Comparison of ENCODE assay signal across 28 cellular contexts in the genomic region with DNA sequence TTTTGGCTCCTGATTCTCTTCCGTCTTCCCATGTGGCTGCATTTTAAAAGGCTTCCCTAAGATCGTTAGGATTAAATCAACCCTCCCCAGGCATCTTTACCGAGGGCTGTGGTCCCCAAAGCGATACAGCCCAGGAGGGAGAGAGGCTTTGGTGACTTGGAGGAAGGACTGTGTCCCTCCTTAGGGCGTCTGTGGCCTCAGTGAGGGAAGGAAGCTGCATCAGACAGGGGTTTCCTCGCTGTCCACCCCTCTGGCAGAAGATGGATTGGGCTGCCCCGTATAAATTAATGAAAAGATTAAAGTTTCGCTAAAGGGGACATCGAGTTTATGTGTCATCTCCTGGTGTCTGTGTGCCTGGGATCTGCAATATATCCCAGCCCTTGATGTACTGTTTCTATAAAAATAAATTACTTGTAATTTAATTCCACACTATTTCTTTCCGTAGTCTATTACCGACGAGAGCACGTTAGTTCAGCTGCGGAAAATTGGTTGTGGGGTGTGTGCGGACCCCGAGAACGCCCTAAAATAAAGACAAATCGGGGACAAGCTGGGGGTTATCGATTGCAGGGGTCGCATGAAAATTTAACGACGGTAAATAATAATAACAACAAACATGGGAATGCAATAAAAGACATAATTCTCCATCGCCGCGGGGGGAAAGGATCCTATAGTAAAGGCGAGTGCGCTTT. TPM values are rescaled to one million over a fixed set of nuclear protein-coding genes. Genes with fewer than 3 reads are reported as not detected.
DNase-seq lines count a peak whose midpoint lies in the region; ATAC-seq and TF ChIP-seq lines count a peak whose summit lies in the region.
"Had no signal": no experiment of that assay in that cellular context is flagged by ENCODE, and none has a peak within 500 bp of the region (broad histone marks: within the 10 kb centered on the region; RNA-seq: fewer than 3 reads in every experiment).

No MANE protein-coding gene starts in this region.

- H3K9me2 ChIP-seq in GM23338 (ENCODE audit: insufficient read depth), result no peaks in the 10 kb centered on the region

- H3K27me3 ChIP-seq in GM23338 (ENCODE audit: insufficient read depth) (peaks cover 100% of the 10 kb centered on the region), endodermal cell (ENCODE audit: control insufficient read depth, insufficient read depth, low read length, poor library complexity, severe bottlenecking) (peaks cover 95% of the 10 kb centered on the region)
- H3K27me3 ChIP-seq: SJCRH30 had no signal

- H3K4me3 ChIP-seq in GM23338, result peak overlapping the region; percentile 26; the same call in 1 of the 2 replicates
- no peak overlapping the region for H3K4me3 ChIP-seq in endodermal cell (ENCODE audit: low read length)
- H3K4me3 ChIP-seq: GM12878, SJCRH30, upper lobe of left lung had no signal

- peaks cover 4% of the 10 kb centered on the region; the same call in 2 of the 3 replicates for H3K4me1 Mint-ChIP-seq in GM23338
- peaks cover 21% of the 10 kb centered on the region for H3K4me1 Mint-ChIP-seq in endodermal cell
- H3K4me1 Mint-ChIP-seq in progenitor cell of endocrine pancreas (ENCODE audit: low read depth), result no peaks in the 10 kb centered on the region
- no peaks in the 10 kb centered on the region for H3K4me1 Mint-ChIP-seq in activated T-helper 17 cell treated with anti-CD3 and anti-CD28 coated beads, Interleukin-2, amount 50 U/mL, for 72 hours

- no peaks in the 10 kb centered on the region for H3K79me2 ChIP-seq in GM23338 (replicated peaks; ENCODE audit: insufficient read depth)

- no peaks in the 10 kb centered on the region for H3K36me3 ChIP-seq in GM23338 (ENCODE audit: insufficient read depth)
- no peaks in the 10 kb centered on the region for H3K36me3 ChIP-seq in endodermal cell (ENCODE audit: control insufficient read depth, insufficient read depth, low read length)
- H3K36me3 ChIP-seq: esophagus squamous epithelium, SJCRH30, upper lobe of left lung had no signal

- TF ChIP-seq CTCF in GM23338 (conservative IDR thresholded peaks at IDR 0.05; ENCODE audit: low read depth in 2 of 2) (no peak), endodermal cell (conservative IDR thresholded peaks at IDR 0.05) (no peak), progenitor cell of endocrine pancreas (IDR thresholded peaks at IDR 0.05; ENCODE audit: unreplicated experiment) (no peak)

- H3K4me1 ChIP-seq in GM23338 (ENCODE audit: insufficient read depth) (peaks cover 46% of the 10 kb centered on the region), endodermal cell (ENCODE audit: control insufficient read depth, insufficient read depth, low read length) (no peaks in the 10 kb centered on the region)
- H3K4me1 ChIP-seq: SJCRH30 had no signal

- H3K27me3 Mint-ChIP-seq in GM23338 (ENCODE audit: insufficient read depth, low read depth, poor library complexity), result peaks cover 65% of the 10 kb centered on the region
- peaks cover 92% of the 10 kb centered on the region for H3K27me3 Mint-ChIP-seq in endodermal cell (ENCODE audit: insufficient read depth)
- peaks cover 89% of the 10 kb centered on the region for H3K27me3 Mint-ChIP-seq in progenitor cell of endocrine pancreas
- peaks cover 41% of the 10 kb centered on the region for H3K27me3 Mint-ChIP-seq in activated T-helper 17 cell treated with anti-CD3 and anti-CD28 coated beads, Interleukin-2, amount 50 U/mL, for 72 hours

- H3K9me3 ChIP-seq in endodermal cell (ENCODE audit: control insufficient read depth, low read length), result no peaks in the 10 kb centered on the region
- H3K9me3 ChIP-seq: esophagus squamous epithelium, SJCRH30, upper lobe of left lung had no signal

- H3K27ac Mint-ChIP-seq in GM23338, result no peak overlapping the region
- no peak overlapping the region for H3K27ac Mint-ChIP-seq in endodermal cell
- peak overlapping the region; percentile 10 for H3K27ac Mint-ChIP-seq in progenitor cell of endocrine pancreas
- H3K27ac Mint-ChIP-seq in activated T-helper 17 cell treated with anti-CD3 and anti-CD28 coated beads, Interleukin-2, amount 50 U/mL, for 72 hours, result no peak overlapping the region
- H3K27ac Mint-ChIP-seq: activated naive CD4-positive, alpha-beta T cell treated with anti-CD3 and anti-CD28 coated beads for 36 hours had no signal

- no peak for ATAC-seq in GM23338
- ATAC-seq in activated T-helper 17 cell treated with anti-CD3 and anti-CD28 coated beads, Interleukin-2, amount 50 U/mL, for 72 hours (replicated peaks), result no peak
- ATAC-seq: activated T-cell treated with anti-CD3 and anti-CD28 coated beads, Interleukin-2, amount 50 U/mL, for 4 hours; GM12878; HepG2; left cardiac atrium had no signal

- H3K4me2 ChIP-seq in GM23338, result peak overlapping the region; percentile 82

- H3K36me3 Mint-ChIP-seq in GM23338 (ENCODE audit: low read depth) (peaks cover 29% of the 10 kb centered on the region), endodermal cell (ENCODE audit: low read depth) (no peaks in the 10 kb centered on the region), progenitor cell of endocrine pancreas (ENCODE audit: insufficient read depth) (no peaks in the 10 kb centered on the region)
- H3K36me3 Mint-ChIP-seq in activated T-helper 17 cell treated with anti-CD3 and anti-CD28 coated beads, Interleukin-2, amount 50 U/mL, for 72 hours (ENCODE audit: low read depth), result no peaks in the 10 kb centered on the region

- WGBS in endodermal cell (ENCODE audit: insufficient coverage in 1 of 2, insufficient read length in 1 of 2), 2 experiments, result 0 to 4% methylated on average over 4 to 23 of the region's 27 CpGs

- peaks cover 24% of the 10 kb centered on the region; the same call in 1 of the 2 replicates for H4K20me1 ChIP-seq in GM23338 (replicated peaks; ENCODE audit: insufficient read depth)

- DNase-seq in EH (ENCODE audit: low read depth) (peak; percentile 66), GM23338 (ENCODE audit: low spot score) (peak; percentile 42), endodermal cell (peak; percentile 51), progenitor cell of endocrine pancreas (ENCODE audit: low spot score, unreplicated experiment) (no peak), DMS153 treated with DMSO at 0.1 percent for 48 hours (lab: John Stamatoyannopoulos, UW; ENCODE audit: unreplicated experiment) (no peak)
- no peak for DNase-seq in effector CD8-positive, alpha-beta T cell (lab: John Stamatoyannopoulos, UW)
- DNase-seq: activated naive CD4-positive, alpha-beta T cell treated with anti-CD3 and anti-CD28 coated beads for 36 hours; activated T-cell treated with anti-CD3 and anti-CD28 coated beads, Interleukin-2, amount 50 U/mL, for 4 hours; anterior cingulate cortex; cortex of kidney; DMS79 treated with DMSO at 0.1 percent for 48 hours; esophagus squamous epithelium; hippocampal formation; Karpas-422; left cardiac atrium; NCI-H1436; NCI-H748 treated with DMSO at 0.1 percent for 48 hours; nucleus accumbens; SJCRH30; small intestine; stimulated activated CD4-positive, alpha-beta T cell treated with anti-CD3 and anti-CD28 coated beads, Interleukin-1b, Interleukin-23, amount 100 ng/mL, for 48 hours; T-helper 1 cell; upper lobe of left lung had no signal

- H3K27ac ChIP-seq in GM23338 (ENCODE audit: low read depth) (no peak overlapping the region), endodermal cell (ENCODE audit: low read depth, low read length) (no peak overlapping the region)
- H3K27ac ChIP-seq: C4-2B, esophagus squamous epithelium, SJCRH30, upper lobe of left lung had no signal

- H3F3A ChIP-seq in GM23338 (replicated peaks; ENCODE audit: low read depth), result peaks cover 20% of the 10 kb centered on the region

- H3K9me3 Mint-ChIP-seq in GM23338, result peaks cover 86% of the 10 kb centered on the region
- H3K9me3 Mint-ChIP-seq in endodermal cell, result peaks cover 4% of the 10 kb centered on the region
- no peaks in the 10 kb centered on the region for H3K9me3 Mint-ChIP-seq in progenitor cell of endocrine pancreas (ENCODE audit: low read depth)
- no peaks in the 10 kb centered on the region for H3K9me3 Mint-ChIP-seq in activated T-helper 17 cell treated with anti-CD3 and anti-CD28 coated beads, Interleukin-2, amount 50 U/mL, for 72 hours
- H3K9me3 Mint-ChIP-seq: activated naive CD4-positive, alpha-beta T cell treated with anti-CD3 and anti-CD28 coated beads for 36 hours; activated T-cell treated with anti-CD3 and anti-CD28 coated beads, Interleukin-2, amount 50 U/mL, for 4 hours had no signal

- H2AFZ ChIP-seq in GM23338, result no peak overlapping the region

- H3K9ac ChIP-seq in endodermal cell (ENCODE audit: extremely low read depth, low read length, poor library complexity, severe bottlenecking), result no peak overlapping the region

- H3K4me3 Mint-ChIP-seq in GM23338 (no peak overlapping the region; the same call in 2 of the 3 replicates), endodermal cell (no peak overlapping the region), progenitor cell of endocrine pancreas (ENCODE audit: low read depth) (no peak overlapping the region)
- H3K4me3 Mint-ChIP-seq in activated T-helper 17 cell treated with anti-CD3 and anti-CD28 coated beads, Interleukin-2, amount 50 U/mL, for 72 hours, result no peak overlapping the region
- H3K4me3 Mint-ChIP-seq: activated naive CD4-positive, alpha-beta T cell treated with anti-CD3 and anti-CD28 coated beads for 36 hours; activated T-cell treated with anti-CD3 and anti-CD28 coated beads, Interleukin-2, amount 50 U/mL, for 4 hours had no signal

TF ChIP-seq in GM23338, 12 proteins besides CTCF, POLR2A, EP300 and RAD21:
- TF ChIP-seq ZNF331 (CRISPR knock-in tag; IDR thresholded peaks at IDR 0.05; ENCODE audit: low read depth), result no peak
- TF ChIP-seq EZH2 (IDR thresholded peaks at IDR 0.05; ENCODE audit: low read depth, unreplicated experiment), result peak; percentile 88
- TF ChIP-seq POLR2AphosphoS5 (IDR thresholded peaks at IDR 0.05; ENCODE audit: low read depth), result no peak
TF ChIP-seq in GM23338: peak in this region for 1.

RNA-seq across cellular contexts. Expression of a gene that starts 6.5 kb away (rescaled TPM):
- total RNA-seq in GM23338 (2014; rRNA removed; shearing (Covaris generic)), result not detected in 2 replicates
- 0.14 TPM in 1 of 2 replicates, not detected in the other for polyA plus RNA-seq in GM23338 (2016; fragmentation: Nextera tagmentation; extraction: Ambion mirVana)
- total RNA-seq in endodermal cell, result not detected
- polyA plus RNA-seq in endodermal cell (2013, experiment 1 of 2), result 0.14 TPM
- 0.37 TPM for polyA plus RNA-seq in endodermal cell (2013, experiment 2 of 2)
- total RNA-seq in progenitor cell of endocrine pancreas, result not detected in 2 replicates
- not detected for total RNA-seq in activated T-helper 17 cell treated with anti-CD3 and anti-CD28 coated beads, Interleukin-2, amount 50 U/mL, for 72 hours
- total RNA-seq: activated naive CD4-positive, alpha-beta T cell treated with anti-CD3 and anti-CD28 coated beads for 36 hours; activated T-cell treated with anti-CD3 and anti-CD28 coated beads, Interleukin-2, amount 50 U/mL, for 4 hours; frontal cortex; GM12878; HepG2; left cardiac atrium; SJCRH30; upper lobe of left lung had no signal
- polyA plus RNA-seq: HepG2 had no signal

Comparison
In these comparisons a context has a peak if more than half of its experiments do, and no peak if none do; other contexts are left out.
1. DNase-seq: peak in EH (single experiment), GM23338 (single experiment) and endodermal cell (single experiment); none in progenitor cell of endocrine pancreas (single experiment), effector CD8-positive, alpha-beta T cell (single experiment) and DMS153 treated with DMSO at 0.1 percent for 48 hours (single experiment).